ENCODE assay signal across 8 cellular contexts in the genomic region with DNA sequence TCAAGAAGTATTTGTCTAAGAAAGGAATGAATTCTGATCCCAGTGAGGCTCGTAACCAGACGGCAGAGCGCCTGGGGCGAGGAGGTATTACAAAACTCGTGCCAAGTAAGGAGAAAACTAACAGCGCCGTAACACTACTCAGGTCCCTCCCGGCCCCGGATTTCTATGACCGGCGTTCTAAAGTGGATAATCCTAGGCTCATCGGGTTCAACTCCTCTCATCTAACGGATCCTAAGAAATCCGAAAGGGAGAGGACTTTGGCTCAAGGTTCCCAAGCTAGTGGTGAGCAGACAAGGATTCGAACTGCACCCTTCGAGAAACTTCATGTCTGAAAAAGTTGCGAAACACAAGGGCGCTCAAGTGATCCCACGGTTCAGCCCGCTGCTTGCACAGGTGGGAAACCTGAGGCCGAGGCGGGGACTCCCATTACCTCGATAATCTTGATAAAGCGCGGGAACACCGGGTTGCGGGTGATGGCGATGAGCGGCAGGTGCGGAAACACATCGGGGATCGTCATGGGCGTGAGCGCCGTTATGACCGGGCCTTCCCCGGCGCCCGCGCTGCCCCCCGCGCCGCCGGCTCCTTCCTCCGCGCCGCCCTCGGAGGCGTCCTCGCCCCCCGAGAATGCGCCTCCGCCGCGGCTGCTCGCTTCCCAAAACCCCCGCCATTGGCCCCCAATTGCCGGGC. TPM values are rescaled to one million over a fixed set of nuclear protein-coding genes. Genes with fewer than 3 reads are reported as not detected.
DNase-seq lines count a peak whose midpoint lies in the region; ATAC-seq lines count a peak whose summit lies in the region.

No MANE protein-coding gene starts in this region.

- POLR2A ChIA-PET in activated CD8-positive, alpha-beta T cell treated with anti-CD3 and anti-CD28 coated beads, Interleukin-2, amount 10 ng/mL, durations not matched to agents 7 days and 5 days (lab: Charles Lee), result interaction anchor here (0.9 to 4.4 kb wide), 13 partner anchors 11 to 233 kb away, joined by 3 to 21 read pairs (median 5); a partner anchor contains a TSS

- no peaks in the 10 kb centered on the region for H3K27me3 Mint-ChIP-seq in activated CD8-positive, alpha-beta T cell treated with anti-CD3 and anti-CD28 coated beads, Interleukin-2, amount 10 ng/mL, durations not matched to agents 7 days and 5 days (ENCODE audit: low read depth)

- H3K4me3 Mint-ChIP-seq in activated CD8-positive, alpha-beta T cell treated with anti-CD3 and anti-CD28 coated beads, Interleukin-2, amount 10 ng/mL, durations not matched to agents 7 days and 5 days, result peak overlapping the region; percentile 95

- peaks cover 29% of the 10 kb centered on the region for H3K36me3 Mint-ChIP-seq in activated CD8-positive, alpha-beta T cell treated with anti-CD3 and anti-CD28 coated beads, Interleukin-2, amount 10 ng/mL, durations not matched to agents 7 days and 5 days (ENCODE audit: low read depth)

- DNase-seq in DMS79 (lab: John Stamatoyannopoulos, UW) (peak; percentile 8), DMS79 treated with DMSO at 0.1 percent for 48 hours (lab: John Stamatoyannopoulos, UW) (no peak), germinal center (ENCODE audit: low spot score) (peak; percentile 38), putamen (ENCODE audit: low spot score) (peak; percentile 16)
- DNase-seq in activated CD8-positive, alpha-beta T cell treated with anti-CD3 and anti-CD28 coated beads, Interleukin-2, amount 10 ng/mL, durations not matched to agents 7 days and 5 days, result peak; percentile 54

- ATAC-seq in HG03175 (IDR thresholded peaks at IDR 0.05; ENCODE audit: unreplicated experiment), result peak; percentile 1
- ATAC-seq in activated CD8-positive, alpha-beta T cell treated with anti-CD3 and anti-CD28 coated beads, Interleukin-2, amount 10 ng/mL, durations not matched to agents 7 days and 5 days, result peak; percentile 3
- ATAC-seq in GM19324 (IDR thresholded peaks at IDR 0.05; ENCODE audit: low FRiP score, unreplicated experiment), result no peak
- no peak for ATAC-seq in GM18867 (IDR thresholded peaks at IDR 0.05; ENCODE audit: unreplicated experiment)

- CTCF ChIA-PET in activated CD8-positive, alpha-beta T cell treated with anti-CD3 and anti-CD28 coated beads, Interleukin-2, amount 10 ng/mL, durations not matched to agents 7 days and 5 days (lab: Charles Lee), result interaction anchor here (1.1 to 8.7 kb wide), 4 partner anchors 31 to 109 kb away, joined by 4 to 113 read pairs (median 6); a partner anchor contains a TSS

- peak overlapping the region; percentile 96 for H3K27ac Mint-ChIP-seq in activated CD8-positive, alpha-beta T cell treated with anti-CD3 and anti-CD28 coated beads, Interleukin-2, amount 10 ng/mL, durations not matched to agents 7 days and 5 days

- no peaks in the 10 kb centered on the region for H3K9me3 Mint-ChIP-seq in activated CD8-positive, alpha-beta T cell treated with anti-CD3 and anti-CD28 coated beads, Interleukin-2, amount 10 ng/mL, durations not matched to agents 7 days and 5 days (ENCODE audit: insufficient read depth)

- peaks cover 29% of the 10 kb centered on the region for H3K4me1 Mint-ChIP-seq in activated CD8-positive, alpha-beta T cell treated with anti-CD3 and anti-CD28 coated beads, Interleukin-2, amount 10 ng/mL, durations not matched to agents 7 days and 5 days (ENCODE audit: low read depth)

RNA-seq across cellular contexts. Expression of a gene that starts 0.5 kb away (rescaled TPM):
- total RNA-seq in activated CD8-positive, alpha-beta T cell treated with anti-CD3 and anti-CD28 coated beads, Interleukin-2, amount 10 ng/mL, durations not matched to agents 7 days and 5 days, result 100 to 1,000 TPM; 114 to 129 TPM

RNA-seq across cellular contexts. Expression of a gene that starts 1.0 kb away (rescaled TPM):
- total RNA-seq in activated CD8-positive, alpha-beta T cell treated with anti-CD3 and anti-CD28 coated beads, Interleukin-2, amount 10 ng/mL, durations not matched to agents 7 days and 5 days, result not detected

RNA-seq across cellular contexts. Expression of a gene that starts 29.3 kb away (rescaled TPM):
- total RNA-seq in activated CD8-positive, alpha-beta T cell treated with anti-CD3 and anti-CD28 coated beads, Interleukin-2, amount 10 ng/mL, durations not matched to agents 7 days and 5 days, result 100 to 1,000 TPM; 926 to 951 TPM

RNA-seq across cellular contexts. Expression of a gene that starts 38.6 kb away (rescaled TPM):
- total RNA-seq in activated CD8-positive, alpha-beta T cell treated with anti-CD3 and anti-CD28 coated beads, Interleukin-2, amount 10 ng/mL, durations not matched to agents 7 days and 5 days, result 1 to 10 TPM; 2.0 to 2.1 TPM

RNA-seq across cellular contexts. Expression of a gene that starts 39.1 kb away (rescaled TPM):
- total RNA-seq in activated CD8-positive, alpha-beta T cell treated with anti-CD3 and anti-CD28 coated beads, Interleukin-2, amount 10 ng/mL, durations not matched to agents 7 days and 5 days, result 10 to 100 TPM; 53.1 to 55.1 TPM

Comparison
In these comparisons a context has a peak if more than half of its experiments do, and no peak if none do; other contexts are left out.
1. ATAC-seq: peak in HG03175 (single experiment) and activated CD8-positive, alpha-beta T cell treated with anti-CD3 and anti-CD28 coated beads, Interleukin-2, amount 10 ng/mL, durations not matched to agents 7 days and 5 days (single experiment); none in GM19324 (single experiment) and GM18867 (single experiment).